In the genomic region with DNA sequence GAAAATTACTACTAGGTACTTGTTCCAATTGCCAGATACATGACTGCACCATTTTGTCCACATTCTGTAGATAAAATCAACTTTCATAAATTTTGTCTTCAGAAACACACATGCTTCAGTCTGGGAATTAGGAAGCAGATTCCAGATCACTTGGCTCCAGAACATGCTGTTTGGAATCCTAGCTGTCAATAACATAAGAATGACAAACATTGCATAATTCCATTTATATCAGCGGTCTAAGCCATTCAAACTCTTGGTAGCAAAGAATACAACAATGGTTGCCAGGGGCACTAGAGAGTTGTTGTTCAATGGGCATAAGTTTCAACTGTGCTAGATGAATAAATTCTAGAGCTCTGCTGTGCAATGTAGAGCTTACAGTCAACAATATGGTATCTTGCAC, we compare ENCODE assay signal across 11 cellular contexts.
"Had no signal": no experiment of that assay in that cellular context is flagged by ENCODE, and none has a peak within 500 bp of the region (broad histone marks: within the 10 kb centered on the region; RNA-seq: fewer than 3 reads in every experiment).

No MANE protein-coding gene starts in this region.

- H3K4me2 ChIP-seq: GM23338 had no signal

- H3K9ac ChIP-seq: GM23248 had no signal

- H3K4me1 ChIP-seq: HAP-1 had no signal

- DNase-seq: GM23248, GOT3, H7, H9, HCEC 1CT, HFFc6 had no signal

- H3K9me3 ChIP-seq: HAP-1 had no signal

- H3K4me3 ChIP-seq: GM23248, GM23338, HAP-1 had no signal

- FAIRE-seq: H1, H54 had no signal

- ATAC-seq: GM23338, HCT116 had no signal

- H3K27ac ChIP-seq: GM23248 had no signal

- H2AFZ ChIP-seq: GM23248, GM23338 had no signal

- H3K36me3 ChIP-seq: HAP-1 had no signal
